In the genomic region with DNA sequence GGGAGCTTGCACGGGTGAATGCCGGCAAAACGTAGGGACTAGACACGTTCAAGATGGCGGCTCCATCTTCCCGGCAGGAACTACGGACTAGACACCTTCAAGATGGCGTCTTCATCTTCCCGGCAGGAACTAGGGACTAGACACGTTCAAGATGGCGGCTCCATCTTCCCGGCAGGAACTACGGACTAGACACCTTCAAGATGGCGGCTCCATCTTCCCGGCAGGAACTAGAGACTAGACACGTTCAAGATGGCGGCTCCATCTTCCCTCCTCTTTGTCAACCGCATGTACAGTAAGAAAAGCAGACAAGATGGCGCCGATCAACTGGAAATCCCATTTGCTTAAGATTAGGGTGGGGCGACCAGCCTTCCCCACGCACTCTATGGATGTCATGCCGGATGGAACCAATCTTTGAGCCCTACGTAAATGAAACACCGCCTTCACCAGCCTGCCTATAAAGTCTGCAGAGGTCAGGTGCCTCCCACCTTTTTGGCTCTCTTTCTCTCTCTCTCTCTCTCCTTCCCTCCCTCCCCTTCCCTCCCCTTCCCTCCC, we compare ENCODE assay signal across 8 cellular contexts.
DNase-seq lines count a peak whose midpoint lies in the region; ATAC-seq and TF ChIP-seq lines count a peak whose summit lies in the region.

No MANE protein-coding gene starts in this region.

- no peak overlapping the region for H4K91ac ChIP-seq in neuronal stem cell (ENCODE audit: low read depth, low read length, poor library complexity)

- no peak overlapping the region for H3K4me3 ChIP-seq in CD8-positive, alpha-beta memory T cell (ENCODE audit: low read length)
- peak overlapping the region; percentile 2 to 58 for H3K4me3 ChIP-seq in neuronal stem cell (ENCODE audit: low read length in 2 of 2)
- H3K4me3 ChIP-seq in upper lobe of right lung, result no peak overlapping the region

- H3K79me1 ChIP-seq in neuronal stem cell (ENCODE audit: low read depth, low read length), result peaks cover 3% of the 10 kb centered on the region

- peak; percentile 98 for ATAC-seq in GM19468 (IDR thresholded peaks at IDR 0.05; ENCODE audit: extremely low read depth, unreplicated experiment)
- peak; percentile 82 for ATAC-seq in activated CD8-positive, alpha-beta memory T cell treated with anti-CD3 and anti-CD28 coated beads, Interleukin-2, amount 10 ng/mL, durations not matched to agents 7 days and 5 days
- peak; percentile 100 for ATAC-seq in esophagus mucosa
- ATAC-seq in upper lobe of right lung, result no peak
- ATAC-seq in HG02938 (IDR thresholded peaks at IDR 0.05; ENCODE audit: unreplicated experiment), result no peak

- no peak overlapping the region for H4K8ac ChIP-seq in neuronal stem cell (ENCODE audit: low read depth, low read length)

- WGBS in neuronal stem cell (ENCODE audit: extremely low coverage in 2 of 2, insufficient read length in 2 of 2, insufficient replicate concordance in 1 of 2), 2 donors, result no CpG with 5 or more reads among the region's 25 CpGs

- H3K14ac ChIP-seq in neuronal stem cell (ENCODE audit: low read length), result no peak overlapping the region

- peaks cover 0 to 20% (median 11%) of the 10 kb centered on the region in 3 donors for H3K4me1 Mint-ChIP-seq in CD8-positive, alpha-beta memory T cell
- H3K4me1 Mint-ChIP-seq in activated CD8-positive, alpha-beta memory T cell treated with anti-CD3 and anti-CD28 coated beads, Interleukin-2, amount 10 ng/mL, durations not matched to agents 7 days and 5 days, result no peaks in the 10 kb centered on the region

- peak overlapping the region; percentile 61 to 95 (median 87) for H3K4me3 Mint-ChIP-seq in CD8-positive, alpha-beta memory T cell
- H3K4me3 Mint-ChIP-seq in activated CD8-positive, alpha-beta memory T cell treated with anti-CD3 and anti-CD28 coated beads, Interleukin-2, amount 10 ng/mL, durations not matched to agents 7 days and 5 days, result no peak overlapping the region

- peaks cover 4 to 35% (median 26%) of the 10 kb centered on the region in 5 donors for H3K9me3 Mint-ChIP-seq in CD8-positive, alpha-beta memory T cell
- H3K9me3 Mint-ChIP-seq in activated CD8-positive, alpha-beta memory T cell treated with anti-CD3 and anti-CD28 coated beads, Interleukin-2, amount 10 ng/mL, durations not matched to agents 7 days and 5 days (ENCODE audit: low read depth), result peaks cover 28% of the 10 kb centered on the region

- no peak overlapping the region for H3K4ac ChIP-seq in neuronal stem cell (ENCODE audit: low read length)

- H3K27ac ChIP-seq in CD8-positive, alpha-beta memory T cell (ENCODE audit: low read depth, low read length), result no peak overlapping the region
- H3K27ac ChIP-seq in neuronal stem cell (replicated peaks; ENCODE audit: low read length) (no peak overlapping the region), upper lobe of right lung (no peak overlapping the region)

- H2AK5ac ChIP-seq in neuronal stem cell (ENCODE audit: low read depth, low read length), result no peak overlapping the region

- H3K36me3 ChIP-seq in CD8-positive, alpha-beta memory T cell (ENCODE audit: insufficient read depth, low read length), result no peaks in the 10 kb centered on the region
- H3K36me3 ChIP-seq in neuronal stem cell (replicated peaks in 1 of 2; ENCODE audit: control insufficient read depth in 2 of 2, insufficient read depth in 2 of 2, low read length in 2 of 2), result no peaks in the 10 kb centered on the region
- no peaks in the 10 kb centered on the region for H3K36me3 ChIP-seq in upper lobe of right lung

- H3K9ac ChIP-seq in neuronal stem cell (ENCODE audit: low read depth, low read length, poor library complexity), result no peak overlapping the region

- peak in 4 of 5 donors; percentile 56 to 93 (median 83) for DNase-seq in CD8-positive, alpha-beta memory T cell
- DNase-seq in NCI-H1092 treated with DMSO at 0.1 percent for 48 hours (lab: John Stamatoyannopoulos, UW) (peak; percentile 97), neuronal stem cell (ENCODE audit: low spot score) (no peak), upper lobe of right lung (peak; percentile 30)
- DNase-seq in activated CD8-positive, alpha-beta memory T cell treated with anti-CD3 and anti-CD28 coated beads, Interleukin-2, amount 10 ng/mL, durations not matched to agents 7 days and 5 days, result peak; percentile 66

- no peak for TF ChIP-seq CTCF in upper lobe of right lung (IDR thresholded peaks at IDR 0.05)

- H2AFZ ChIP-seq in neuronal stem cell (ENCODE audit: low read length), result peak overlapping the region; percentile 60

- H2BK12ac ChIP-seq in neuronal stem cell (ENCODE audit: low read length), result no peak overlapping the region

- no peak overlapping the region for H3K4me2 ChIP-seq in neuronal stem cell (ENCODE audit: insufficient read depth, low read length, poor library complexity, severe bottlenecking)

- no peaks in the 10 kb centered on the region for H3K27me3 ChIP-seq in CD8-positive, alpha-beta memory T cell (ENCODE audit: insufficient read depth, low read length, poor library complexity, severe bottlenecking)
- H3K27me3 ChIP-seq in neuronal stem cell (ENCODE audit: control insufficient read depth in 3 of 3, insufficient read depth in 3 of 3, low read depth in 1 of 3, low read length in 3 of 3) (no peaks in the 10 kb centered on the region), upper lobe of right lung (no peaks in the 10 kb centered on the region)

- peak overlapping the region in 7 of 8 donors; percentile 88 to 100 (median 97) for H3K27ac Mint-ChIP-seq in CD8-positive, alpha-beta memory T cell
- H3K27ac Mint-ChIP-seq in activated CD8-positive, alpha-beta memory T cell treated with anti-CD3 and anti-CD28 coated beads, Interleukin-2, amount 10 ng/mL, durations not matched to agents 7 days and 5 days, result no peak overlapping the region

- peaks cover 0 to 6% (median 6%) of the 10 kb centered on the region in 3 donors for H3K36me3 Mint-ChIP-seq in CD8-positive, alpha-beta memory T cell
- H3K36me3 Mint-ChIP-seq in activated CD8-positive, alpha-beta memory T cell treated with anti-CD3 and anti-CD28 coated beads, Interleukin-2, amount 10 ng/mL, durations not matched to agents 7 days and 5 days, result no peaks in the 10 kb centered on the region

- CTCF ChIA-PET in CD8-positive, alpha-beta memory T cell (lab: Charles Lee), result no interaction called here
- CTCF ChIA-PET in activated CD8-positive, alpha-beta memory T cell treated with anti-CD3 and anti-CD28 coated beads, Interleukin-2, amount 10 ng/mL, durations not matched to agents 7 days and 5 days (lab: Charles Lee), result no interaction called here

- intact Hi-C loops in upper lobe of right lung (cut with DNase I), result no loop called here

- POLR2A ChIA-PET in CD8-positive, alpha-beta memory T cell (lab: Charles Lee), result no interaction called here

- no peaks in the 10 kb centered on the region for H3K4me1 ChIP-seq in CD8-positive, alpha-beta memory T cell (ENCODE audit: insufficient read depth, low read length)
- H3K4me1 ChIP-seq in neuronal stem cell (ENCODE audit: control insufficient read depth in 2 of 2, insufficient read depth in 1 of 2, low read depth in 1 of 2, low read length in 2 of 2) (no peaks in the 10 kb centered on the region), upper lobe of right lung (no peaks in the 10 kb centered on the region)

- H3K18ac ChIP-seq in neuronal stem cell (ENCODE audit: low read length), result no peak overlapping the region

- no peak overlapping the region for H2BK5ac ChIP-seq in neuronal stem cell (ENCODE audit: low read length)

- no peak overlapping the region for H3K23ac ChIP-seq in neuronal stem cell (ENCODE audit: low read depth, low read length, poor library complexity)

- no peak overlapping the region for H2BK15ac ChIP-seq in neuronal stem cell (ENCODE audit: low read length)

- no peak overlapping the region for H2BK120ac ChIP-seq in neuronal stem cell (ENCODE audit: low read depth, low read length)

- H3K9me3 ChIP-seq in CD8-positive, alpha-beta memory T cell (ENCODE audit: low read length), result no peaks in the 10 kb centered on the region
- H3K9me3 ChIP-seq in neuronal stem cell (replicated peaks in 1 of 2; ENCODE audit: control insufficient read depth in 2 of 2, insufficient read depth in 1 of 2, low read depth in 1 of 2, low read length in 2 of 2), result no peaks in the 10 kb centered on the region
- H3K9me3 ChIP-seq in upper lobe of right lung, result no peaks in the 10 kb centered on the region

- H3K27me3 Mint-ChIP-seq in CD8-positive, alpha-beta memory T cell, result peaks cover 0 to 8% of the 10 kb centered on the region in 2 donors
- no peaks in the 10 kb centered on the region for H3K27me3 Mint-ChIP-seq in activated CD8-positive, alpha-beta memory T cell treated with anti-CD3 and anti-CD28 coated beads, Interleukin-2, amount 10 ng/mL, durations not matched to agents 7 days and 5 days

Comparison
In these comparisons a context has a peak if more than half of its experiments do, and no peak if none do; other contexts are left out.
1. H3K4me3 ChIP-seq: peak in neuronal stem cell (2 of 2); none in CD8-positive, alpha-beta memory T cell (single experiment) and upper lobe of right lung (single experiment).
2. ATAC-seq: peak in GM19468 (single experiment), activated CD8-positive, alpha-beta memory T cell treated with anti-CD3 and anti-CD28 coated beads, Interleukin-2, amount 10 ng/mL, durations not matched to agents 7 days and 5 days (single experiment) and esophagus mucosa (single experiment); none in upper lobe of right lung (single experiment) and HG02938 (single experiment).